ENCODE assay signal across 9 cellular contexts in genomic region chr4:37780444-37781133, GRCh38. TPM values are rescaled to one million over a fixed set of nuclear protein-coding genes. Genes with fewer than 3 reads are reported as not detected.
DNase-seq lines count a peak whose midpoint lies in the region; ATAC-seq and TF ChIP-seq lines count a peak whose summit lies in the region.
"Had no signal": no experiment of that assay in that cellular context is flagged by ENCODE, and none has a peak within 500 bp of the region (broad histone marks: within the 10 kb centered on the region; RNA-seq: fewer than 3 reads in every experiment).

No MANE protein-coding gene starts in this region.

- peak; percentile 51 for DNase-seq in GM12865 (ENCODE audit: low read depth)
- peak; percentile 12 to 54 (median 37) for DNase-seq in T-helper 1 cell
- peak; percentile 19 to 41 for DNase-seq in central memory CD8-positive, alpha-beta T cell (ENCODE audit: low spot score in 2 of 2)
- peak; percentile 39 for DNase-seq in retina
- no peak for DNase-seq in NCI-H1436 treated with DMSO at 0.1 percent for 48 hours (lab: John Stamatoyannopoulos, UW)
- no peak for DNase-seq in PC-3

- H3K27ac Mint-ChIP-seq in central memory CD8-positive, alpha-beta T cell (ENCODE audit: low read depth), result peak overlapping the region; percentile 67

- H3K4me3 ChIP-seq in GM12865 (ENCODE audit: low read depth, low read length), result no peak overlapping the region
- no peak overlapping the region for H3K4me3 ChIP-seq in PC-3 (ENCODE audit: low read length)

- no peaks in the 10 kb centered on the region for H3F3A ChIP-seq in PC-3 (ENCODE audit: low read length, unreplicated experiment)

- H3K79me2 ChIP-seq in PC-3 (ENCODE audit: low read length), result no peaks in the 10 kb centered on the region

- CTCF ChIA-PET in PC-3 (lab: Charles Lee), result no interaction called here

- H3K9me3 ChIP-seq in PC-3 (ENCODE audit: low read length), result no peaks in the 10 kb centered on the region

- POLR2A ChIA-PET in PC-3 (lab: Charles Lee; ENCODE audit: unreplicated experiment), result no interaction called here

- H3K27me3 Mint-ChIP-seq in central memory CD8-positive, alpha-beta T cell, result no peaks in the 10 kb centered on the region

- no peaks in the 10 kb centered on the region for H3K36me3 ChIP-seq in PC-3 (ENCODE audit: low read depth, low read length)

- no peaks in the 10 kb centered on the region for H3K4me1 ChIP-seq in PC-3 (ENCODE audit: insufficient read depth, low read length)

- TF ChIP-seq CTCF in GM12865 (IDR thresholded peaks at IDR 0.05; ENCODE audit: insufficient read depth, low read depth, low read length, missing control alignments), result no peak
- no peak for TF ChIP-seq CTCF in PC-3 (conservative IDR thresholded peaks at IDR 0.05; ENCODE audit: low read depth, low read length)

- intact Hi-C loops in PC-3 (cut with micrococcal nuclease), result no loop called here

- H4K20me1 ChIP-seq in PC-3 (ENCODE audit: low read length), result no peaks in the 10 kb centered on the region

- no peak overlapping the region for H2AFZ ChIP-seq in PC-3 (ENCODE audit: low read length)

- no peak overlapping the region for H3K4me2 ChIP-seq in PC-3 (ENCODE audit: low read length)

- H3K4me3 Mint-ChIP-seq in central memory CD8-positive, alpha-beta T cell, result no peak overlapping the region

- H3K36me3 Mint-ChIP-seq in central memory CD8-positive, alpha-beta T cell (ENCODE audit: insufficient read depth), result no peaks in the 10 kb centered on the region

- no peaks in the 10 kb centered on the region for H3K27me3 ChIP-seq in PC-3 (ENCODE audit: low read length)

- H3K9me3 Mint-ChIP-seq in central memory CD8-positive, alpha-beta T cell, result no peaks in the 10 kb centered on the region

- BruUV-seq in PC-3 (replicated peaks; lab: Mats Ljungman, UMichigan), result no TSS peak

- ATAC-seq in central memory CD8-positive, alpha-beta T cell (replicated peaks; ENCODE audit: extremely low read depth, poor library complexity, severe bottlenecking), result peak; percentile 93
- ATAC-seq in HG02973 (IDR thresholded peaks at IDR 0.05; ENCODE audit: unreplicated experiment), result no peak
- ATAC-seq in GM21423 (IDR thresholded peaks at IDR 0.05; ENCODE audit: unreplicated experiment), result no peak
- no peak for ATAC-seq in PC-3

- H3K4me1 Mint-ChIP-seq in central memory CD8-positive, alpha-beta T cell, result peaks cover 14% of the 10 kb centered on the region

- H3K9ac ChIP-seq in PC-3 (ENCODE audit: low read length), result no peak overlapping the region

- H3K27ac ChIP-seq in PC-3 (ENCODE audit: low read length), result no peak overlapping the region
- H3K27ac ChIP-seq: RWPE1 had no signal

- H3K9me2 ChIP-seq in PC-3 (replicated peaks; ENCODE audit: low read length), result no peaks in the 10 kb centered on the region

RNA-seq across cellular contexts. Expression of gene PGM2, which starts 45.9 kb away (rescaled TPM):
- total RNA-seq in PC-3 (2014; rRNA removed), result 21.0 and 28.6 TPM in 2 replicates

Comparison
In these comparisons a context has a peak if more than half of its experiments do, and no peak if none do; other contexts are left out.
1. DNase-seq: peak in GM12865 (single experiment), T-helper 1 cell (5 of 5), central memory CD8-positive, alpha-beta T cell (2 of 2) and retina (single experiment); none in NCI-H1436 treated with DMSO at 0.1 percent for 48 hours (single experiment) and PC-3 (single experiment).